ENCODE assay signal across 20 cellular contexts in genomic region chr10:58971806-58972491, GRCh38.
"Had no signal": no experiment of that assay in that cellular context is flagged by ENCODE, and none has a peak within 500 bp of the region (broad histone marks: within the 10 kb centered on the region; RNA-seq: fewer than 3 reads in every experiment).

No MANE protein-coding gene starts in this region.

- H3K27me3 ChIP-seq: colonic mucosa, heart left ventricle, tibial artery, upper lobe of right lung, vagina had no signal

- H3K4me3 ChIP-seq: colonic mucosa, heart left ventricle, smooth muscle cell, tibial artery, upper lobe of right lung, vagina had no signal

- H3K4me2 ChIP-seq: smooth muscle cell had no signal

- H3K27ac ChIP-seq: colonic mucosa, heart left ventricle, tibial artery, upper lobe of right lung, vagina had no signal

- H3K36me3 ChIP-seq: colonic mucosa, heart left ventricle, tibial artery, upper lobe of right lung, vagina had no signal

- H3K4me1 ChIP-seq: colonic mucosa, heart left ventricle, upper lobe of right lung, vagina had no signal

- ATAC-seq: heart left ventricle; left lobe of liver; naive thymus-derived CD4-positive, alpha-beta T cell; right cardiac atrium; stimulated activated effector memory CD8-positive, alpha-beta T cell treated with anti-CD3 and anti-CD28 coated beads, Interleukin-12 subunit alpha, Interleukin-12 subunit beta, amount 100 ng/mL, for 72 hours; stimulated activated naive CD8-positive, alpha-beta T cell treated with anti-CD3 and anti-CD28 coated beads, Interleukin-15, Interleukin-2, amounts not matched to agents 100 U/mL and 50 U/mL, for 24 hours; upper lobe of right lung had no signal

- H3K9me3 ChIP-seq: colonic mucosa, heart left ventricle, tibial artery, upper lobe of right lung, vagina had no signal

- DNase-seq: colonic mucosa; dermis blood vessel endothelial cell; effector CD4-positive, alpha-beta T cell; endodermal cell; erythroblast; heart left ventricle; kidney glomerular epithelial cell; mammary epithelial cell; naive thymus-derived CD4-positive, alpha-beta T cell; posterior cingulate gyrus; right cardiac atrium; stimulated activated CD4-positive, alpha-beta T cell treated with anti-CD3 and anti-CD28 coated beads, Interleukin-2, amount 100 ng/mL, for 48 hours; stimulated activated CD8-positive, alpha-beta memory T cell treated with anti-CD3 and anti-CD28 coated beads, Interleukin-4, amount 100 ng/mL, for 48 hours; stimulated activated naive CD8-positive, alpha-beta T cell treated with anti-CD3 and anti-CD28 coated beads, Interleukin-15, Interleukin-2, amounts not matched to agents 100 U/mL and 50 U/mL, for 24 hours; tibial artery; upper lobe of right lung had no signal
